8 cellular contexts compared by ENCODE assay signal in the genomic region with DNA sequence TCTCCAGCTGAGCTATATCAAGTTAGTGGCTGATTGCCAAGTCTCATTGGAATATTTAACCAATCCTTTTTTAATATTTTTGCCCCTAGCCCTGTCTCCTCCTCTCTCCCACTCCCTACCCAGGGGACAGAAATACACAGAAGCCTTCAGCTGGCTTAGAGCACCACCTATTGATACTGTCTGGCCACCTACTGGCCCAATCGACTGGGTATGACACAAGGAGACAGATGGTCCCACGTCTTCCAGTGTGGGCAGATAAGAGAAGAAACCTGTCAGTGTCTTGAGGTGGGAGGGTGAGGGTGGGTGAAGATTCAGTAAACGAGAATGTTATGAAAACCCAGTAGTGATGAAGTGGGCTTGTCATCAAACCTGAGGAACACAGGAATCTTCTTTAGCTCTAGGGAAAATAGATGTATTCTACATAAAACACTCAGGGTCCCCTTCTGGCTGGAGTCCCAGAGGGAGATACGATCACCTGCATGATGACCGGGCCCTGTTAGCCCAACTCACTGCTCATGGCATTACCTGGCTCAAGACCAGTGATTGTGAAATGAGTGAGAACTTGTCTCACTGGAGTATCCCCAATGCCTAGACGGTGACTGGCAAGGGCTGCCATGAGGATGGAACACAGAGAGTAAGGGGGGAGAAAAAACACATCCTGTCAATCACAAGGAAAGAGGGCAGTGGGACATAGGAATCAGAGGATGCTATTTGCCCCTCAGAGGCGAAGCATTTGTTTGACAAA. TPM values are rescaled to one million over a fixed set of nuclear protein-coding genes. Genes with fewer than 3 reads are reported as not detected.
DNase-seq lines count a peak whose midpoint lies in the region; ATAC-seq and TF ChIP-seq lines count a peak whose summit lies in the region.

No MANE protein-coding gene starts in this region.

- H3K27me3 ChIP-seq in right lobe of liver = no peaks in the 10 kb centered on the region

- H3K4me3 ChIP-seq in right lobe of liver = no peak overlapping the region

- H3K27ac Mint-ChIP-seq in stimulated activated naive CD8-positive, alpha-beta T cell treated with anti-CD3 and anti-CD28 coated beads, Interleukin-15, amount 100 ng/mL, for 72 hours = no peak overlapping the region

- intact Hi-C loops in right lobe of liver (cut with DNase I) = no loop called here

- H3K9me3 ChIP-seq in right lobe of liver = no peaks in the 10 kb centered on the region

- H3K4me3 Mint-ChIP-seq in stimulated activated naive CD8-positive, alpha-beta T cell treated with anti-CD3 and anti-CD28 coated beads, Interleukin-15, amount 100 ng/mL, for 72 hours = no peak overlapping the region

- peak; percentile 67 for ATAC-seq in stimulated activated naive CD8-positive, alpha-beta T cell treated with anti-CD3 and anti-CD28 coated beads, Interleukin-15, amount 100 ng/mL, for 72 hours
- ATAC-seq in stimulated activated naive CD8-positive, alpha-beta T cell treated with anti-CD3 and anti-CD28 coated beads, Interleukin-15, Interleukin-2, amounts not matched to agents 100 U/mL and 50 U/mL, for 24 hours = no peak
- ATAC-seq in right lobe of liver = peak; percentile 68 to 74 (median 72)
- no peak for ATAC-seq in activated CD4-positive, CD25-positive, alpha-beta regulatory T cell treated with anti-CD3 and anti-CD28 coated beads, Interleukin-2, amount 50 U/mL, for 24 hours

- no peaks in the 10 kb centered on the region for H3K27me3 Mint-ChIP-seq in stimulated activated naive CD8-positive, alpha-beta T cell treated with anti-CD3 and anti-CD28 coated beads, Interleukin-15, amount 100 ng/mL, for 72 hours

- peaks cover 24% of the 10 kb centered on the region for H3K4me1 Mint-ChIP-seq in stimulated activated naive CD8-positive, alpha-beta T cell treated with anti-CD3 and anti-CD28 coated beads, Interleukin-15, amount 100 ng/mL, for 72 hours

- 26% methylated on average over 7 of the region's 7 CpGs for WGBS in right lobe of liver (ENCODE audit: insufficient coverage, low coverage, low lambda C conversion rate, missing lambda C conversion rate)

- no peak for TF ChIP-seq POLR2A in right lobe of liver (IDR thresholded peaks at IDR 0.05)

- TF ChIP-seq CTCF in right lobe of liver (IDR thresholded peaks at IDR 0.05) = peak; percentile 56 to 65 (median 62)

- H3K9me3 Mint-ChIP-seq in stimulated activated naive CD8-positive, alpha-beta T cell treated with anti-CD3 and anti-CD28 coated beads, Interleukin-15, amount 100 ng/mL, for 72 hours = no peaks in the 10 kb centered on the region

- H3K4me1 ChIP-seq in right lobe of liver = peaks cover 0 to 22% (median 10%) of the 10 kb centered on the region in 4 donors

- H3K27ac ChIP-seq in right lobe of liver = no peak overlapping the region

- DNase-seq in stimulated activated naive CD8-positive, alpha-beta T cell treated with anti-CD3 and anti-CD28 coated beads, Interleukin-15, amount 100 ng/mL, for 72 hours = peak; percentile 26
- no peak for DNase-seq in stimulated activated naive CD8-positive, alpha-beta T cell treated with anti-CD3 and anti-CD28 coated beads, Interleukin-15, Interleukin-2, amounts not matched to agents 100 U/mL and 50 U/mL, for 24 hours
- peak; percentile 34 to 43 for DNase-seq in NCI-H446 (lab: John Stamatoyannopoulos, UW)
- DNase-seq in central memory CD4-positive, alpha-beta T cell = peak; percentile 12
- no peak for DNase-seq in right lobe of liver
- DNase-seq in GM19240 (ENCODE audit: insufficient read length, low spot score) = no peak
- no peak for DNase-seq in stimulated activated CD4-positive, alpha-beta T cell treated with anti-CD3 and anti-CD28 coated beads, Interleukin-2, amount 100 ng/mL, for 48 hours

- H3K36me3 ChIP-seq in right lobe of liver = peaks cover 0 to 12% (median 5%) of the 10 kb centered on the region in 4 donors

RNA-seq across cellular contexts. Expression of gene POLR1A, which starts 26.7 kb away (rescaled TPM):
- total RNA-seq in right lobe of liver = 10 to 100 TPM; 12.5 to 19.7 (median 14.4) TPM

RNA-seq across cellular contexts. Expression of gene PTCD3, which starts 27.1 kb away (rescaled TPM):
- 10 to 100 TPM; 47.6 to 68.2 (median 56.1) TPM for total RNA-seq in right lobe of liver

Comparison
In these comparisons a context has a peak if more than half of its experiments do, and no peak if none do; other contexts are left out.
1. ATAC-seq: peak in stimulated activated naive CD8-positive, alpha-beta T cell treated with anti-CD3 and anti-CD28 coated beads, Interleukin-15, amount 100 ng/mL, for 72 hours (single experiment) and right lobe of liver (4 of 4); none in stimulated activated naive CD8-positive, alpha-beta T cell treated with anti-CD3 and anti-CD28 coated beads, Interleukin-15, Interleukin-2, amounts not matched to agents 100 U/mL and 50 U/mL, for 24 hours (single experiment) and activated CD4-positive, CD25-positive, alpha-beta regulatory T cell treated with anti-CD3 and anti-CD28 coated beads, Interleukin-2, amount 50 U/mL, for 24 hours (0 of 2).
2. DNase-seq: peak in stimulated activated naive CD8-positive, alpha-beta T cell treated with anti-CD3 and anti-CD28 coated beads, Interleukin-15, amount 100 ng/mL, for 72 hours (2 of 2), NCI-H446 (2 of 2) and central memory CD4-positive, alpha-beta T cell (single experiment); none in stimulated activated naive CD8-positive, alpha-beta T cell treated with anti-CD3 and anti-CD28 coated beads, Interleukin-15, Interleukin-2, amounts not matched to agents 100 U/mL and 50 U/mL, for 24 hours (single experiment), right lobe of liver (0 of 3), GM19240 (single experiment) and stimulated activated CD4-positive, alpha-beta T cell treated with anti-CD3 and anti-CD28 coated beads, Interleukin-2, amount 100 ng/mL, for 48 hours (0 of 2).